Comparison of ENCODE assay signal across 1 cellular context in the genomic region with DNA sequence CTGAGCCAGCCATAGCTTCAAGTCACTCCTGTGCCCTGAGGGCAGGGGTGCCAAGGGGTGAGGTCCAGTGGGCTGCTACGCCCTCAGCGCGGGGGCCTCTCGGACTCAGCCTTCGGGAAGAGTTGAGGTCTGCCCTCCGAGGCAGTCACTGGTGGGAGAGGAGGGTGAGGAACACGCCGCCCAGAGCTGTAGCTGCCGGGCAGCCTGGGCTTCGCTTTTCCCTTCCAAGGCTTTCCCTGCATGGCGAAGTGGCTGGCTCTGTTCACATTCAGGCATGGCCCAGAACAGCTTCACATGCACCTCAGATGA.
TF ChIP-seq lines count a peak whose summit lies in the region.

No MANE protein-coding gene starts in this region.

TF ChIP-seq in HepG2, 621 proteins besides CTCF, POLR2A, EP300 and RAD21 (continued from another document):
- TF ChIP-seq, protein P1, sequence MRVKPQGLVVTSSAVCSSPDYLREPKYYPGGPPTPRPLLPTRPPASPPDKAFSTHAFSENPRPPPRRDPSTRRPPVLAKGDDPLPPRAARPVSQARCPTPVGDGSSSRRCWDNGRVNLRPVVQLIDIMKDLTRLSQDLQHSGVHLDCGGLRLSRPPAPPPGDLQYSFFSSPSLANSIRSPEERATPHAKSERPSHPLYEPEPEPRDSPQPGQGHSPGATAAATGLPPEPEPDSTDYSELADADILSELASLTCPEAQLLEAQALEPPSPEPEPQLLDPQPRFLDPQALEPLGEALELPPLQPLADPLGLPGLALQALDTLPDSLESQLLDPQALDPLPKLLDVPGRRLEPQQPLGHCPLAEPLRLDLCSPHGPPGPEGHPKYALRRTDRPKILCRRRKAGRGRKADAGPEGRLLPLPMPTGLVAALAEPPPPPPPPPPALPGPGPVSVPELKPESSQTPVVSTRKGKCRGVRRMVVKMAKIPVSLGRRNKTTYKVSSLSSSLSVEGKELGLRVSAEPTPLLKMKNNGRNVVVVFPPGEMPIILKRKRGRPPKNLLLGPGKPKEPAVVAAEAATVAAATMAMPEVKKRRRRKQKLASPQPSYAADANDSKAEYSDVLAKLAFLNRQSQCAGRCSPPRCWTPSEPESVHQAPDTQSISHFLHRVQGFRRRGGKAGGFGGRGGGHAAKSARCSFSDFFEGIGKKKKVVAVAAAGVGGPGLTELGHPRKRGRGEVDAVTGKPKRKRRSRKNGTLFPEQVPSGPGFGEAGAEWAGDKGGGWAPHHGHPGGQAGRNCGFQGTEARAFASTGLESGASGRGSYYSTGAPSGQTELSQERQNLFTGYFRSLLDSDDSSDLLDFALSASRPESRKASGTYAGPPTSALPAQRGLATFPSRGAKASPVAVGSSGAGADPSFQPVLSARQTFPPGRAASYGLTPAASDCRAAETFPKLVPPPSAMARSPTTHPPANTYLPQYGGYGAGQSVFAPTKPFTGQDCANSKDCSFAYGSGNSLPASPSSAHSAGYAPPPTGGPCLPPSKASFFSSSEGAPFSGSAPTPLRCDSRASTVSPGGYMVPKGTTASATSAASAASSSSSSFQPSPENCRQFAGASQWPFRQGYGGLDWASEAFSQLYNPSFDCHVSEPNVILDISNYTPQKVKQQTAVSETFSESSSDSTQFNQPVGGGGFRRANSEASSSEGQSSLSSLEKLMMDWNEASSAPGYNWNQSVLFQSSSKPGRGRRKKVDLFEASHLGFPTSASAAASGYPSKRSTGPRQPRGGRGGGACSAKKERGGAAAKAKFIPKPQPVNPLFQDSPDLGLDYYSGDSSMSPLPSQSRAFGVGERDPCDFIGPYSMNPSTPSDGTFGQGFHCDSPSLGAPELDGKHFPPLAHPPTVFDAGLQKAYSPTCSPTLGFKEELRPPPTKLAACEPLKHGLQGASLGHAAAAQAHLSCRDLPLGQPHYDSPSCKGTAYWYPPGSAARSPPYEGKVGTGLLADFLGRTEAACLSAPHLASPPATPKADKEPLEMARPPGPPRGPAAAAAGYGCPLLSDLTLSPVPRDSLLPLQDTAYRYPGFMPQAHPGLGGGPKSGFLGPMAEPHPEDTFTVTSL (CRISPR knock-in tag; IDR thresholded peaks at IDR 0.05; ENCODE audit: borderline replicate concordance), result no peak
- TF ChIP-seq ETV6 (CRISPR knock-in tag; conservative IDR thresholded peaks at IDR 0.05) (no peak), TBX2 (CRISPR knock-in tag; IDR thresholded peaks at IDR 0.05; ENCODE audit: borderline replicate concordance) (no peak), ZNF292 (CRISPR knock-in tag; IDR thresholded peaks at IDR 0.05; ENCODE audit: borderline replicate concordance, low read depth) (0 out of 2 replicates have a peak, but pooled peaks have one; percentile 20), TP53 (CRISPR knock-in tag; conservative IDR thresholded peaks at IDR 0.05) (no peak), HMG20B (CRISPR knock-in tag; conservative IDR thresholded peaks at IDR 0.05) (no peak), HNRNPL (IDR thresholded peaks at IDR 0.05; ENCODE audit: low read depth, low read length) (peak; percentile 57; the same call in 1 of the 2 replicates), ZFP90 (CRISPR knock-in tag; IDR thresholded peaks at IDR 0.05; ENCODE audit: borderline replicate concordance) (no peak), NONO (IDR thresholded peaks at IDR 0.05) (no peak), NONO (CRISPR knock-in tag; conservative IDR thresholded peaks at IDR 0.05) (no peak), MTA1 (CRISPR knock-in tag; IDR thresholded peaks at IDR 0.05; ENCODE audit: borderline replicate concordance) (0 out of 2 replicates have a peak, but pooled peaks have one; percentile 41), NAIF1 (CRISPR knock-in tag; IDR thresholded peaks at IDR 0.05; ENCODE audit: borderline replicate concordance) (no peak), ZFP36L2 (CRISPR knock-in tag; IDR thresholded peaks at IDR 0.05) (no peak), TRIM24 (CRISPR knock-in tag; IDR thresholded peaks at IDR 0.05) (no peak), ZSCAN25 (CRISPR knock-in tag; IDR thresholded peaks at IDR 0.05) (0 out of 2 replicates have a peak, but pooled peaks have one; percentile 11), ZNF331 (CRISPR knock-in tag; IDR thresholded peaks at IDR 0.05) (no peak), ZNF138 (CRISPR knock-in tag; IDR thresholded peaks at IDR 0.05; ENCODE audit: low read depth) (no peak), PCBP1 (IDR thresholded peaks at IDR 0.05; ENCODE audit: borderline replicate concordance, low read depth, low read length) (no peak), GPN1 (CRISPR knock-in tag; IDR thresholded peaks at IDR 0.05; ENCODE audit: borderline replicate concordance) (no peak), HNRNPK (IDR thresholded peaks at IDR 0.05; ENCODE audit: low read depth, low read length, poor library complexity, severe bottlenecking) (no peak), SOX6 (IDR thresholded peaks at IDR 0.05) (no peak), SOX6 (CRISPR knock-in tag; IDR thresholded peaks at IDR 0.05) (peak; percentile 11; the same call in 1 of the 2 replicates), FOXJ3 (CRISPR knock-in tag; IDR thresholded peaks at IDR 0.05; ENCODE audit: borderline replicate concordance) (0 out of 2 replicates have a peak, but pooled peaks have one; percentile 0), ZNF75D (CRISPR knock-in tag; IDR thresholded peaks at IDR 0.05; ENCODE audit: borderline replicate concordance) (no peak)
- TF ChIP-seq, protein P2, sequence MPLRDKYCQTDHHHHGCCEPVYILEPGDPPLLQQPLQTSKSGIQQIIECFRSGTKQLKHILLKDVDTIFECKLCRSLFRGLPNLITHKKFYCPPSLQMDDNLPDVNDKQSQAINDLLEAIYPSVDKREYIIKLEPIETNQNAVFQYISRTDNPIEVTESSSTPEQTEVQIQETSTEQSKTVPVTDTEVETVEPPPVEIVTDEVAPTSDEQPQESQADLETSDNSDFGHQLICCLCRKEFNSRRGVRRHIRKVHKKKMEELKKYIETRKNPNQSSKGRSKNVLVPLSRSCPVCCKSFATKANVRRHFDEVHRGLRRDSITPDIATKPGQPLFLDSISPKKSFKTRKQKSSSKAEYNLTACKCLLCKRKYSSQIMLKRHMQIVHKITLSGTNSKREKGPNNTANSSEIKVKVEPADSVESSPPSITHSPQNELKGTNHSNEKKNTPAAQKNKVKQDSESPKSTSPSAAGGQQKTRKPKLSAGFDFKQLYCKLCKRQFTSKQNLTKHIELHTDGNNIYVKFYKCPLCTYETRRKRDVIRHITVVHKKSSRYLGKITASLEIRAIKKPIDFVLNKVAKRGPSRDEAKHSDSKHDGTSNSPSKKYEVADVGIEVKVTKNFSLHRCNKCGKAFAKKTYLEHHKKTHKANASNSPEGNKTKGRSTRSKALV (CRISPR knock-in tag; IDR thresholded peaks at IDR 0.05), result no peak
- TF ChIP-seq, protein P3, sequence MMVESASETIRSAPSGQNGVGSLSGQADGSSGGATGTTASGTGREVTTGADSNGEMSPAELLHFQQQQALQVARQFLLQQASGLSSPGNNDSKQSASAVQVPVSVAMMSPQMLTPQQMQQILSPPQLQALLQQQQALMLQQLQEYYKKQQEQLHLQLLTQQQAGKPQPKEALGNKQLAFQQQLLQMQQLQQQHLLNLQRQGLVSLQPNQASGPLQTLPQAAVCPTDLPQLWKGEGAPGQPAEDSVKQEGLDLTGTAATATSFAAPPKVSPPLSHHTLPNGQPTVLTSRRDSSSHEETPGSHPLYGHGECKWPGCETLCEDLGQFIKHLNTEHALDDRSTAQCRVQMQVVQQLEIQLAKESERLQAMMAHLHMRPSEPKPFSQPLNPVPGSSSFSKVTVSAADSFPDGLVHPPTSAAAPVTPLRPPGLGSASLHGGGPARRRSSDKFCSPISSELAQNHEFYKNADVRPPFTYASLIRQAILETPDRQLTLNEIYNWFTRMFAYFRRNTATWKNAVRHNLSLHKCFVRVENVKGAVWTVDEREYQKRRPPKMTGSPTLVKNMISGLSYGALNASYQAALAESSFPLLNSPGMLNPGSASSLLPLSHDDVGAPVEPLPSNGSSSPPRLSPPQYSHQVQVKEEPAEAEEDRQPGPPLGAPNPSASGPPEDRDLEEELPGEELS (CRISPR knock-in tag; IDR thresholded peaks at IDR 0.05), result 0 out of 2 replicates have a peak, but pooled peaks have one; percentile 5
- TF ChIP-seq, protein P4, sequence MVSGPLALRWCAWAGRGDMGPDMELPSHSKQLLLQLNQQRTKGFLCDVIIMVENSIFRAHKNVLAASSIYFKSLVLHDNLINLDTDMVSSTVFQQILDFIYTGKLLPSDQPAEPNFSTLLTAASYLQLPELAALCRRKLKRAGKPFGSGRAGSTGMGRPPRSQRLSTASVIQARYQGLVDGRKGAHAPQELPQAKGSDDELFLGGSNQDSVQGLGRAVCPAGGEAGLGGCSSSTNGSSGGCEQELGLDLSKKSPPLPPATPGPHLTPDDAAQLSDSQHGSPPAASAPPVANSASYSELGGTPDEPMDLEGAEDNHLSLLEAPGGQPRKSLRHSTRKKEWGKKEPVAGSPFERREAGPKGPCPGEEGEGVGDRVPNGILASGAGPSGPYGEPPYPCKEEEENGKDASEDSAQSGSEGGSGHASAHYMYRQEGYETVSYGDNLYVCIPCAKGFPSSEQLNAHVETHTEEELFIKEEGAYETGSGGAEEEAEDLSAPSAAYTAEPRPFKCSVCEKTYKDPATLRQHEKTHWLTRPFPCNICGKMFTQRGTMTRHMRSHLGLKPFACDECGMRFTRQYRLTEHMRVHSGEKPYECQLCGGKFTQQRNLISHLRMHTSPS (CRISPR knock-in tag; IDR thresholded peaks at IDR 0.05; ENCODE audit: low read depth), result peak; percentile 46; the same call in 1 of the 2 replicates
- TF ChIP-seq, protein P5, sequence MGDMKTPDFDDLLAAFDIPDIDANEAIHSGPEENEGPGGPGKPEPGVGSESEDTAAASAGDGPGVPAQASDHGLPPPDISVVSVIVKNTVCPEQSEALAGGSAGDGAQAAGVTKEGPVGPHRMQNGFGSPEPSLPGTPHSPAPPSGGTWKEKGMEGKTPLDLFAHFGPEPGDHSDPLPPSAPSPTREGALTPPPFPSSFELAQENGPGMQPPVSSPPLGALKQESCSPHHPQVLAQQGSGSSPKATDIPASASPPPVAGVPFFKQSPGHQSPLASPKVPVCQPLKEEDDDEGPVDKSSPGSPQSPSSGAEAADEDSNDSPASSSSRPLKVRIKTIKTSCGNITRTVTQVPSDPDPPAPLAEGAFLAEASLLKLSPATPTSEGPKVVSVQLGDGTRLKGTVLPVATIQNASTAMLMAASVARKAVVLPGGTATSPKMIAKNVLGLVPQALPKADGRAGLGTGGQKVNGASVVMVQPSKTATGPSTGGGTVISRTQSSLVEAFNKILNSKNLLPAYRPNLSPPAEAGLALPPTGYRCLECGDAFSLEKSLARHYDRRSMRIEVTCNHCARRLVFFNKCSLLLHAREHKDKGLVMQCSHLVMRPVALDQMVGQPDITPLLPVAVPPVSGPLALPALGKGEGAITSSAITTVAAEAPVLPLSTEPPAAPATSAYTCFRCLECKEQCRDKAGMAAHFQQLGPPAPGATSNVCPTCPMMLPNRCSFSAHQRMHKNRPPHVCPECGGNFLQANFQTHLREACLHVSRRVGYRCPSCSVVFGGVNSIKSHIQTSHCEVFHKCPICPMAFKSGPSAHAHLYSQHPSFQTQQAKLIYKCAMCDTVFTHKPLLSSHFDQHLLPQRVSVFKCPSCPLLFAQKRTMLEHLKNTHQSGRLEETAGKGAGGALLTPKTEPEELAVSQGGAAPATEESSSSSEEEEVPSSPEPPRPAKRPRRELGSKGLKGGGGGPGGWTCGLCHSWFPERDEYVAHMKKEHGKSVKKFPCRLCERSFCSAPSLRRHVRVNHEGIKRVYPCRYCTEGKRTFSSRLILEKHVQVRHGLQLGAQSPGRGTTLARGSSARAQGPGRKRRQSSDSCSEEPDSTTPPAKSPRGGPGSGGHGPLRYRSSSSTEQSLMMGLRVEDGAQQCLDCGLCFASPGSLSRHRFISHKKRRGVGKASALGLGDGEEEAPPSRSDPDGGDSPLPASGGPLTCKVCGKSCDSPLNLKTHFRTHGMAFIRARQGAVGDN (CRISPR knock-in tag; IDR thresholded peaks at IDR 0.05), result peak; percentile 53
- TF ChIP-seq, protein P6, sequence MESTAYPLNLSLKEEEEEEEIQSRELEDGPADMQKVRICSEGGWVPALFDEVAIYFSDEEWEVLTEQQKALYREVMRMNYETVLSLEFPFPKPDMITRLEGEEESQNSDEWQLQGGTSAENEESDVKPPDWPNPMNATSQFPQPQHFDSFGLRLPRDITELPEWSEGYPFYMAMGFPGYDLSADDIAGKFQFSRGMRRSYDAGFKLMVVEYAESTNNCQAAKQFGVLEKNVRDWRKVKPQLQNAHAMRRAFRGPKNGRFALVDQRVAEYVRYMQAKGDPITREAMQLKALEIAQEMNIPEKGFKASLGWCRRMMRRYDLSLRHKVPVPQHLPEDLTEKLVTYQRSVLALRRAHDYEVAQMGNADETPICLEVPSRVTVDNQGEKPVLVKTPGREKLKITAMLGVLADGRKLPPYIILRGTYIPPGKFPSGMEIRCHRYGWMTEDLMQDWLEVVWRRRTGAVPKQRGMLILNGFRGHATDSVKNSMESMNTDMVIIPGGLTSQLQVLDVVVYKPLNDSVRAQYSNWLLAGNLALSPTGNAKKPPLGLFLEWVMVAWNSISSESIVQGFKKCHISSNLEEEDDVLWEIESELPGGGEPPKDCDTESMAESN (CRISPR knock-in tag; conservative IDR thresholded peaks at IDR 0.05), result 0 out of 2 replicates have a peak, but pooled peaks have one; percentile 14
- TF ChIP-seq, protein P7, sequence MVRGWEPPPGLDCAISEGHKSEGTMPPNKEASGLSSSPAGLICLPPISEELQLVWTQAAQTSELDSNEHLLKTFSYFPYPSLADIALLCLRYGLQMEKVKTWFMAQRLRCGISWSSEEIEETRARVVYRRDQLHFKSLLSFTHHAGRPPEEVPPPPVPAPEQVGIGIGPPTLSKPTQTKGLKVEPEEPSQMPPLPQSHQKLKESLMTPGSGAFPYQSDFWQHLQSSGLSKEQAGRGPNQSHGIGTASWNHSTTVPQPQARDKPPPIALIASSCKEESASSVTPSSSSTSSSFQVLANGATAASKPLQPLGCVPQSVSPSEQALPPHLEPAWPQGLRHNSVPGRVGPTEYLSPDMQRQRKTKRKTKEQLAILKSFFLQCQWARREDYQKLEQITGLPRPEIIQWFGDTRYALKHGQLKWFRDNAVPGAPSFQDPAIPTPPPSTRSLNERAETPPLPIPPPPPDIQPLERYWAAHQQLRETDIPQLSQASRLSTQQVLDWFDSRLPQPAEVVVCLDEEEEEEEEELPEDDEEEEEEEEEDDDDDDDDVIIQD (CRISPR knock-in tag; IDR thresholded peaks at IDR 0.05; ENCODE audit: low read depth), result no peak
